In genomic region chr12:22866406-22866805, GRCh38 we compare ENCODE assay signal across 20 cellular contexts.
"Had no signal": no experiment of that assay in that cellular context is flagged by ENCODE, and none has a peak within 500 bp of the region (broad histone marks: within the 10 kb centered on the region; RNA-seq: fewer than 3 reads in every experiment).

No MANE protein-coding gene starts in this region.

- H3K27ac ChIP-seq: HL-60 had no signal

- H3K9me3 ChIP-seq: SK-N-SH had no signal

- H3K4me2 ChIP-seq: SK-N-SH had no signal

- H3K9ac ChIP-seq: SK-N-SH had no signal

- DNase-seq: KBM-7, MV-4-11, NCI-H1048, NCI-H1105, NCI-H1417, NCI-H1436 treated with DMSO at 0.1 percent for 48 hours, NCI-H1694, NCI-H187 treated with DMSO at 0.1 percent for 48 hours, NCI-H2029 treated with DMSO at 0.1 percent for 48 hours, NCI-H2171 treated with DMSO at 0.1 percent for 48 hours, NCI-H2227 treated with DMSO at 0.1 percent for 48 hours, NCI-H446, NCI-H510A, NCI-H524 treated with DMSO at 0.1 percent for 48 hours, NCI-H69, NCI-H774, RPMI8226, SHP77, SK-N-SH had no signal
